8 cellular contexts compared by ENCODE assay signal in genomic region chr22:37229805-37230672, GRCh38. TPM values are rescaled to one million over a fixed set of nuclear protein-coding genes. Genes with fewer than 3 reads are reported as not detected.
A peak's percentile ranks its signal among the peaks of the same experiment; 100 is the strongest.
DNase-seq lines count a peak whose midpoint lies in the region; ATAC-seq and TF ChIP-seq lines count a peak whose summit lies in the region.

No MANE protein-coding gene starts in this region.

- peaks cover 45 to 89% (median 70%) of the 10 kb centered on the region in 11 experiments for H4K20me1 ChIP-seq in BLaER1 treated with 17β-estradiol and CSF1 and Interleukin-3, amounts not matched to agents 10 nM and 100 nM
- H4K20me1 ChIP-seq in PC-9 (ENCODE audit: insufficient read depth) = 0 out of 2 replicates have a peak, but pooled peaks cover 4% of the 10 kb centered on the region

- peaks cover 62 to 80% (median 73%) of the 10 kb centered on the region in 11 experiments for H3K36me3 ChIP-seq in BLaER1 treated with 17β-estradiol and CSF1 and Interleukin-3, amounts not matched to agents 10 nM and 100 nM
- H3K36me3 ChIP-seq in H7 (replicated peaks; ENCODE audit: control insufficient read depth, insufficient read depth, low read length) = no peaks in the 10 kb centered on the region
- H3K36me3 ChIP-seq in PC-9 (ENCODE audit: low read depth) = no peaks in the 10 kb centered on the region

- no peaks in the 10 kb centered on the region for H3K27me3 ChIP-seq in BLaER1 treated with 17β-estradiol and CSF1 and Interleukin-3, amounts not matched to agents 10 nM and 100 nM
- H3K27me3 ChIP-seq in H7 (ENCODE audit: control insufficient read depth, insufficient read depth, low read length) (no peaks in the 10 kb centered on the region), PC-9 (ENCODE audit: insufficient read depth, low read depth) (no peaks in the 10 kb centered on the region)

- H2AFZ ChIP-seq in PC-9 = no peak overlapping the region

- intact Hi-C loops in PC-9 (cut with micrococcal nuclease; ENCODE audit: unreplicated experiment) = loop anchor here (2.0 kb wide), 1 partner anchor 25 kb away; no protein-coding TSS in a partner anchor
- intact Hi-C loops in left ventricle myocardium superior (cut with micrococcal nuclease) = no loop called here

- no peak for TF ChIP-seq CTCF in PC-9 (conservative IDR thresholded peaks at IDR 0.05)

- peak overlapping the region in 9 of 10 experiments; percentile 22 to 59 (median 44); a peak in 16 of 20 replicates for H3K4me3 ChIP-seq in BLaER1 treated with 17β-estradiol and CSF1 and Interleukin-3, amounts not matched to agents 10 nM and 100 nM
- H3K4me3 ChIP-seq in H7 (ENCODE audit: insufficient read depth, low read depth, low read length) = no peak overlapping the region
- no peak overlapping the region for H3K4me3 ChIP-seq in PC-9

- H3K79me2 ChIP-seq in PC-9 (ENCODE audit: low read depth) = no peaks in the 10 kb centered on the region

- DNase-seq in H7 (peak; percentile 58), PC-9 (peak; percentile 67 to 75), left ventricle myocardium superior (peak; percentile 57), retina (no peak)
- DNase-seq in activated T-cell treated with anti-CD3 and anti-CD28 coated beads, Interleukin-2, amount 50 U/mL, for 24 hours = peak; percentile 90
- peak; percentile 76 to 89 for DNase-seq in stimulated activated CD8-positive, alpha-beta memory T cell treated with anti-CD3 and anti-CD28 coated beads, Interleukin-15, amount 100 ng/mL, for 4 hours (ENCODE audit: low read depth in 2 of 2)

- peaks cover 85 to 93% (median 91%) of the 10 kb centered on the region in 10 experiments for H3K4me1 ChIP-seq in BLaER1 treated with 17β-estradiol and CSF1 and Interleukin-3, amounts not matched to agents 10 nM and 100 nM
- H3K4me1 ChIP-seq in PC-9 (replicated peaks; ENCODE audit: insufficient read depth) = peaks cover 33% of the 10 kb centered on the region

- peak overlapping the region; percentile 70 for H3K4me3 Mint-ChIP-seq in activated T-cell treated with anti-CD3 and anti-CD28 coated beads, Interleukin-2, amount 50 U/mL, for 24 hours

- peaks cover 89% of the 10 kb centered on the region for H3K4me1 Mint-ChIP-seq in activated T-cell treated with anti-CD3 and anti-CD28 coated beads, Interleukin-2, amount 50 U/mL, for 24 hours (ENCODE audit: low read depth)

- ATAC-seq in left ventricle myocardium superior (peak; percentile 53), HG03159 (IDR thresholded peaks at IDR 0.05; ENCODE audit: unreplicated experiment) (no peak)

- peaks cover 91% of the 10 kb centered on the region for H3K36me3 Mint-ChIP-seq in activated T-cell treated with anti-CD3 and anti-CD28 coated beads, Interleukin-2, amount 50 U/mL, for 24 hours (ENCODE audit: low read depth)

- no TSS peak for BruUV-seq in PC-9 (replicated peaks; lab: Mats Ljungman, UMichigan)

- no peaks in the 10 kb centered on the region for H3K9me2 ChIP-seq in PC-9 (ENCODE audit: insufficient read depth)

- H3K9me3 Mint-ChIP-seq in activated T-cell treated with anti-CD3 and anti-CD28 coated beads, Interleukin-2, amount 50 U/mL, for 24 hours = no peaks in the 10 kb centered on the region

- peak overlapping the region; percentile 59 to 85 (median 77) for H3K9ac ChIP-seq in BLaER1 treated with 17β-estradiol and CSF1 and Interleukin-3, amounts not matched to agents 10 nM and 100 nM

- peaks cover 46% of the 10 kb centered on the region for H3F3A ChIP-seq in PC-9 (ENCODE audit: insufficient read depth, low read depth)

- peak overlapping the region; percentile 89 to 99 (median 96) for H3K4me2 ChIP-seq in BLaER1 treated with 17β-estradiol and CSF1 and Interleukin-3, amounts not matched to agents 10 nM and 100 nM
- peak overlapping the region; percentile 64 for H3K4me2 ChIP-seq in PC-9

- H3K27ac Mint-ChIP-seq in activated T-cell treated with anti-CD3 and anti-CD28 coated beads, Interleukin-2, amount 50 U/mL, for 24 hours = peak overlapping the region; percentile 98

- peak overlapping the region; percentile 83 to 96 (median 90) for H3K27ac ChIP-seq in BLaER1 treated with 17β-estradiol and CSF1 and Interleukin-3, amounts not matched to agents 10 nM and 100 nM
- peak overlapping the region; percentile 83 for H3K27ac ChIP-seq in PC-9

- POLR2A ChIA-PET in PC-9 (lab: Charles Lee; ENCODE audit: unreplicated experiment) = no interaction called here

- H3K27me3 Mint-ChIP-seq in activated T-cell treated with anti-CD3 and anti-CD28 coated beads, Interleukin-2, amount 50 U/mL, for 24 hours = no peaks in the 10 kb centered on the region

- H3K9me3 ChIP-seq in BLaER1 treated with 17β-estradiol and CSF1 and Interleukin-3, amounts not matched to agents 10 nM and 100 nM (replicated peaks in 1 of 11) = no peaks in the 10 kb centered on the region
- no peaks in the 10 kb centered on the region for H3K9me3 ChIP-seq in PC-9 (ENCODE audit: insufficient read depth, low read depth)

- CTCF ChIA-PET in PC-9 (lab: Charles Lee) = interaction anchor here (0.7 to 1.4 kb wide), 5 partner anchors 13 to 455 kb away, joined by 3 to 8 read pairs (median 3); no protein-coding TSS in a partner anchor

RNA-seq across cellular contexts. Expression of gene RAC2, which starts 14.0 kb away (rescaled TPM):
- 9.4 and 9.6 TPM in 2 replicates for total RNA-seq in H7 (2014; rRNA removed; shearing (Covaris generic))
- total RNA-seq in PC-9 (2021) = 79.9 and 90.5 TPM in 2 replicates
- 5.1 TPM for total RNA-seq in left ventricle myocardium superior

RNA-seq across cellular contexts. Expression of gene SSTR3, which starts 17.8 kb away (rescaled TPM):
- total RNA-seq in H7 (2014; rRNA removed; shearing (Covaris generic)) = 0.21 TPM in 1 of 2 replicates, not detected in the other
- not detected in 2 replicates for total RNA-seq in PC-9 (2021)
- total RNA-seq in left ventricle myocardium superior = not detected

RNA-seq across cellular contexts. Expression of gene C1QTNF6, which starts 42.0 kb away (rescaled TPM):
- 4.9 and 5.4 TPM in 2 replicates for total RNA-seq in H7 (2014; rRNA removed; shearing (Covaris generic))
- total RNA-seq in PC-9 (2021) (72.2 and 85.9 TPM in 2 replicates), left ventricle myocardium superior (1.1 TPM)

RNA-seq across cellular contexts. Expression of gene CYTH4, which starts 52.3 kb away (rescaled TPM):
- not detected in 2 replicates for total RNA-seq in H7 (2014; rRNA removed; shearing (Covaris generic))
- total RNA-seq in PC-9 (2021) = not detected in 2 replicates
- total RNA-seq in left ventricle myocardium superior = 6.2 TPM

Comparison
In these comparisons a context has a peak if more than half of its experiments do, and no peak if none do; other contexts are left out.
1. H3K4me3 ChIP-seq: peak in BLaER1 treated with 17β-estradiol and CSF1 and Interleukin-3, amounts not matched to agents 10 nM and 100 nM (9 of 10); none in H7 (single experiment) and PC-9 (single experiment).
2. RNA of gene C1QTNF6, which starts 42.0 kb away (total RNA-seq): 72.2 to 85.9 TPM in PC-9; 4.9 to 5.4 TPM in H7 and 1.1 TPM in left ventricle myocardium superior (single experiment); every median in the first group is over 10 times any median in the second.